ENCODE assay signal across 17 cellular contexts in genomic region chr6:134725590-134725989, GRCh38.
DNase-seq lines count a peak whose midpoint lies in the region; ATAC-seq and TF ChIP-seq lines count a peak whose summit lies in the region.
"Had no signal": no experiment of that assay in that cellular context is flagged by ENCODE, and none has a peak within 500 bp of the region (broad histone marks: within the 10 kb centered on the region; RNA-seq: fewer than 3 reads in every experiment).

No MANE protein-coding gene starts in this region.

- DNase-seq in CD14-positive monocyte (ENCODE audit: low spot score) (no peak), H4 (ENCODE audit: low spot score) (peak; percentile 29), SK-MEL-5 (ENCODE audit: low read depth, low spot score) (peak; percentile 66), neural progenitor cell (ENCODE audit: low spot score) (no peak), right lobe of liver (no peak), HEK293T (ENCODE audit: extremely low spot score) (no peak)
- DNase-seq in activated CD8-positive, alpha-beta memory T cell treated with anti-CD3 and anti-CD28 coated beads, Interleukin-2, amount 50 U/mL, for 48 hours, result no peak
- DNase-seq: Caco-2; CD8-positive, alpha-beta T cell; GF-D8; GM23248; H9 had no signal

- no peak overlapping the region for H3K9ac ChIP-seq in neural progenitor cell
- H3K9ac ChIP-seq: GM23248 had no signal

- H3K4me1 Mint-ChIP-seq in CD14-positive monocyte, result peaks cover 60% of the 10 kb centered on the region
- H3K4me1 Mint-ChIP-seq in neural progenitor cell, result peaks cover 12% of the 10 kb centered on the region
- H3K4me1 Mint-ChIP-seq: B cell had no signal

- in situ Hi-C loops in SK-MEL-5 (cut with HindIII; ENCODE audit: low pct_unique_long_range_greater_than_20kb, low sequenced_read_pairs), result loop anchor here (5.0 kb wide), 1 partner anchor 97 kb away; no protein-coding TSS in a partner anchor

- H3K9me3 Mint-ChIP-seq in CD14-positive monocyte, result peaks cover 0 to 5% (median 0%) of the 10 kb centered on the region in 7 donors
- H3K9me3 Mint-ChIP-seq in neural progenitor cell, result no peaks in the 10 kb centered on the region
- H3K9me3 Mint-ChIP-seq: CD8-positive, alpha-beta T cell; H9; HFFc6 had no signal

- H3K27me3 ChIP-seq in neural progenitor cell (no peaks in the 10 kb centered on the region), right lobe of liver (no peaks in the 10 kb centered on the region)

- H3K27me3 Mint-ChIP-seq in CD14-positive monocyte (ENCODE audit: low read depth in 3 of 3) (peaks cover 0 to 4% (median 0%) of the 10 kb centered on the region in 3 donors), neural progenitor cell (ENCODE audit: insufficient read depth, low read depth) (peaks cover 7% of the 10 kb centered on the region)

- TF ChIP-seq CTCF in CD14-positive monocyte (IDR thresholded peaks at IDR 0.05), result no peak
- TF ChIP-seq CTCF in neural progenitor cell (IDR thresholded peaks at IDR 0.05), result no peak
- TF ChIP-seq CTCF in right lobe of liver (IDR thresholded peaks at IDR 0.05), result no peak

- 75% methylated on average over 1 of the region's 1 CpG for WGBS in right lobe of liver (ENCODE audit: insufficient coverage, low coverage, low lambda C conversion rate, missing lambda C conversion rate)

- intact Hi-C loops in CD14-positive monocyte (cut with micrococcal nuclease) (no loop called here), right lobe of liver (cut with DNase I) (no loop called here)

- CTCF ChIA-PET in HEK293T (lab: Yijun Ruan, JAX), result no interaction called here

- H3K4me3 ChIP-seq in neural progenitor cell, result no peak overlapping the region
- no peak overlapping the region for H3K4me3 ChIP-seq in right lobe of liver
- H3K4me3 ChIP-seq: GM23248 had no signal

- no peaks in the 10 kb centered on the region for H4K20me1 ChIP-seq in neural progenitor cell (ENCODE audit: low read depth)

- H3K9me3 ChIP-seq in neural progenitor cell (ENCODE audit: low read depth), result no peaks in the 10 kb centered on the region
- H3K9me3 ChIP-seq in right lobe of liver, result no peaks in the 10 kb centered on the region
- H3K9me3 ChIP-seq: Caco-2 had no signal

- peak overlapping the region; percentile 54 for H2AFZ ChIP-seq in neural progenitor cell (replicated peaks)
- H2AFZ ChIP-seq: GM23248 had no signal

- TF ChIP-seq POLR2A in right lobe of liver (IDR thresholded peaks at IDR 0.05), result no peak

- H3K36me3 ChIP-seq in neural progenitor cell (no peaks in the 10 kb centered on the region), right lobe of liver (no peaks in the 10 kb centered on the region)

- no peaks in the 10 kb centered on the region for H3F3A ChIP-seq in neural progenitor cell (ENCODE audit: low read depth)

- H3K4me1 ChIP-seq in neural progenitor cell (no peaks in the 10 kb centered on the region), right lobe of liver (peaks cover 0 to 5% (median 0%) of the 10 kb centered on the region in 4 donors)
- H3K4me1 ChIP-seq: Caco-2 had no signal

- H3K4me2 ChIP-seq in neural progenitor cell, result no peak overlapping the region

- H3K4me3 Mint-ChIP-seq in CD14-positive monocyte (no peak overlapping the region), neural progenitor cell (no peak overlapping the region)
- H3K4me3 Mint-ChIP-seq: B cell; CD8-positive, alpha-beta T cell; H9; HFFc6 had no signal

- H3K27ac ChIP-seq in neural progenitor cell, result no peak overlapping the region
- H3K27ac ChIP-seq in right lobe of liver, result no peak overlapping the region
- H3K27ac ChIP-seq: C4-2B, GM23248 had no signal

- POLR2A ChIA-PET in HEK293T (lab: Yijun Ruan, JAX), result no interaction called here

- H3K36me3 Mint-ChIP-seq in CD14-positive monocyte, result no peaks in the 10 kb centered on the region
- H3K36me3 Mint-ChIP-seq in neural progenitor cell, result no peaks in the 10 kb centered on the region
- H3K36me3 Mint-ChIP-seq: CD8-positive, alpha-beta T cell had no signal

- ATAC-seq in right lobe of liver (no peak), HG03175 (IDR thresholded peaks at IDR 0.05; ENCODE audit: unreplicated experiment) (no peak)
- ATAC-seq: CD8-positive, alpha-beta T cell; HepG2 had no signal

- H3K79me2 ChIP-seq in neural progenitor cell (ENCODE audit: low read depth), result no peaks in the 10 kb centered on the region

- peak overlapping the region in 4 of 7 donors; percentile 78 to 91 (median 86) for H3K27ac Mint-ChIP-seq in CD14-positive monocyte
- no peak overlapping the region for H3K27ac Mint-ChIP-seq in neural progenitor cell
- H3K27ac Mint-ChIP-seq: B cell; CD8-positive, alpha-beta T cell; H9 had no signal

TF ChIP-seq in HEK293T, 16 proteins besides CTCF, POLR2A, EP300 and RAD21:
- TF ChIP-seq FOXK2 (IDR thresholded peaks at IDR 0.05) (no peak), SUZ12 (IDR thresholded peaks at IDR 0.05) (no peak), TARDBP (IDR thresholded peaks at IDR 0.05) (no peak), BHLHE40 (IDR thresholded peaks at IDR 0.05; ENCODE audit: borderline replicate concordance) (no peak), SP1 (IDR thresholded peaks at IDR 0.05) (no peak), ARNT (IDR thresholded peaks at IDR 0.05) (no peak), CTBP1 (IDR thresholded peaks at IDR 0.05; ENCODE audit: borderline replicate concordance) (no peak), FOXA1 (IDR thresholded peaks at IDR 0.05) (no peak), HDGF (IDR thresholded peaks at IDR 0.05; ENCODE audit: borderline replicate concordance) (no peak), PKNOX1 (IDR thresholded peaks at IDR 0.05) (no peak), LEF1 (IDR thresholded peaks at IDR 0.05; ENCODE audit: borderline replicate concordance) (no peak), ZNF384 (IDR thresholded peaks at IDR 0.05) (no peak), NFRKB (IDR thresholded peaks at IDR 0.05) (no peak), ELF4 (IDR thresholded peaks at IDR 0.05) (no peak), FOXM1 (IDR thresholded peaks at IDR 0.05; ENCODE audit: borderline replicate concordance) (no peak)

Comparison
In these comparisons a context has a peak if more than half of its experiments do, and no peak if none do; other contexts are left out.
1. DNase-seq: peak in H4 (single experiment) and SK-MEL-5 (single experiment); none in CD14-positive monocyte (single experiment), neural progenitor cell (single experiment), right lobe of liver (0 of 3), HEK293T (single experiment) and activated CD8-positive, alpha-beta memory T cell treated with anti-CD3 and anti-CD28 coated beads, Interleukin-2, amount 50 U/mL, for 48 hours (single experiment).